ENCODE assay signal across 31 cellular contexts in genomic region chr7:157419030-157419293, GRCh38.
"Had no signal": no experiment of that assay in that cellular context is flagged by ENCODE, and none has a peak within 500 bp of the region (broad histone marks: within the 10 kb centered on the region; RNA-seq: fewer than 3 reads in every experiment).

No MANE protein-coding gene starts in this region.

- H3K4me1 ChIP-seq: body of pancreas, esophagus squamous epithelium, gastroesophageal sphincter had no signal

- H3K4me3 ChIP-seq: body of pancreas, esophagus squamous epithelium, gastroesophageal sphincter had no signal

- FAIRE-seq: colon, endometrium, endothelial cell of umbilical vein had no signal

- H3K4me3 Mint-ChIP-seq: activated B cell treated with CpG ODN at 0.5 μM for 24 hours; activated CD8-positive, alpha-beta T cell treated with anti-CD3 and anti-CD28 coated beads for 36 hours; activated naive CD8-positive, alpha-beta T cell; activated T-cell treated with anti-CD3 and anti-CD28 coated beads, Interleukin-2, amount 50 U/mL, for 4 hours; activated T-helper 17 cell treated with anti-CD3 and anti-CD28 coated beads, Interleukin-2, amount 50 U/mL, for 72 hours; T-helper 17 cell; T-helper 2 cell treated with Interferon-gamma antibody and Interleukin-4, amounts not matched to agents 5 μg/mL and 100 μg/mL, for 36 hours had no signal

- H3K9me3 ChIP-seq: body of pancreas, esophagus squamous epithelium, gastroesophageal sphincter had no signal

- H3K4me1 Mint-ChIP-seq: activated B cell treated with CpG ODN at 0.5 μM for 24 hours; activated T-helper 17 cell treated with anti-CD3 and anti-CD28 coated beads, Interleukin-2, amount 50 U/mL, for 72 hours had no signal

- ATAC-seq: activated CD4-positive, CD25-positive, alpha-beta regulatory T cell treated with anti-CD3 and anti-CD28 coated beads, Interleukin-2, amount 50 U/mL, for 24 hours; activated CD8-positive, alpha-beta T cell treated with anti-CD3 and anti-CD28 coated beads for 36 hours; activated T-cell treated with anti-CD3 and anti-CD28 coated beads, Interleukin-2, amount 50 U/mL, for 4 hours; activated T-helper 17 cell treated with anti-CD3 and anti-CD28 coated beads, Interleukin-2, amount 50 U/mL, for 72 hours; body of pancreas; gastroesophageal sphincter; T-helper 17 cell had no signal

- H3K27ac Mint-ChIP-seq: activated B cell treated with CpG ODN at 0.5 μM for 24 hours; activated CD8-positive, alpha-beta T cell treated with anti-CD3 and anti-CD28 coated beads for 36 hours; activated naive CD8-positive, alpha-beta T cell; activated T-helper 17 cell treated with anti-CD3 and anti-CD28 coated beads, Interleukin-2, amount 50 U/mL, for 72 hours; T-helper 17 cell; T-helper 2 cell treated with Interferon-gamma antibody and Interleukin-4, amounts not matched to agents 5 μg/mL and 100 μg/mL, for 36 hours had no signal

- DNase-seq: activated B cell treated with CpG ODN at 0.5 μM for 24 hours; activated CD4-positive, alpha-beta T cell treated with anti-CD3 and anti-CD28 coated beads for 48 hours; activated CD4-positive, alpha-beta T cell treated with anti-CD3 and anti-CD28 coated beads, Interleukin-2, amount 50 U/mL, for 1 hour; activated CD4-positive, alpha-beta T cell treated with anti-CD3 and anti-CD28 coated beads, Interleukin-2, amount 50 U/mL, for 48 hours; activated CD8-positive, alpha-beta memory T cell treated with anti-CD3 and anti-CD28 coated beads for 24 hours; activated CD8-positive, alpha-beta T cell treated with anti-CD3 and anti-CD28 coated beads for 36 hours; activated effector memory CD4-positive, alpha-beta T cell treated with Interleukin-2 at 50 U/mL for 16 hours; activated gamma-delta T cell treated with Interleukin-2 at 50 U/mL for 16 hours; activated naive CD4-positive, alpha-beta T cell treated with anti-CD3 and anti-CD28 coated beads, Interleukin-2, amount 50 U/mL, for 16 hours; activated naive CD4-positive, alpha-beta T cell treated with Interleukin-2 at 50 U/mL for 16 hours; activated T-cell treated with anti-CD3 and anti-CD28 coated beads, Interleukin-2, amount 50 U/mL, for 4 hours; amniotic stem cell; cortex of kidney; dermis blood vessel endothelial cell; effector CD4-positive, alpha-beta T cell; esophagus squamous epithelium; foreskin melanocyte; T-helper 1 cell; T-helper 17 cell; T1000; WERI-Rb-1 had no signal

- H3K9me3 Mint-ChIP-seq: activated B cell treated with CpG ODN at 0.5 μM for 24 hours; activated CD8-positive, alpha-beta T cell treated with anti-CD3 and anti-CD28 coated beads for 36 hours; activated T-cell treated with anti-CD3 and anti-CD28 coated beads, Interleukin-2, amount 50 U/mL, for 4 hours; activated T-helper 17 cell treated with anti-CD3 and anti-CD28 coated beads, Interleukin-2, amount 50 U/mL, for 72 hours; T-helper 2 cell treated with Interferon-gamma antibody and Interleukin-4, amounts not matched to agents 5 μg/mL and 100 μg/mL, for 36 hours had no signal

- H3K27ac ChIP-seq: body of pancreas, epithelial cell of prostate, esophagus squamous epithelium, gastroesophageal sphincter, WERI-Rb-1 had no signal

- H3K27me3 Mint-ChIP-seq: activated B cell treated with CpG ODN at 0.5 μM for 24 hours; activated CD8-positive, alpha-beta T cell treated with anti-CD3 and anti-CD28 coated beads for 36 hours; activated naive CD8-positive, alpha-beta T cell; activated T-helper 17 cell treated with anti-CD3 and anti-CD28 coated beads, Interleukin-2, amount 50 U/mL, for 72 hours; T-helper 17 cell had no signal
